21 cellular contexts compared by ENCODE assay signal in the genomic region with DNA sequence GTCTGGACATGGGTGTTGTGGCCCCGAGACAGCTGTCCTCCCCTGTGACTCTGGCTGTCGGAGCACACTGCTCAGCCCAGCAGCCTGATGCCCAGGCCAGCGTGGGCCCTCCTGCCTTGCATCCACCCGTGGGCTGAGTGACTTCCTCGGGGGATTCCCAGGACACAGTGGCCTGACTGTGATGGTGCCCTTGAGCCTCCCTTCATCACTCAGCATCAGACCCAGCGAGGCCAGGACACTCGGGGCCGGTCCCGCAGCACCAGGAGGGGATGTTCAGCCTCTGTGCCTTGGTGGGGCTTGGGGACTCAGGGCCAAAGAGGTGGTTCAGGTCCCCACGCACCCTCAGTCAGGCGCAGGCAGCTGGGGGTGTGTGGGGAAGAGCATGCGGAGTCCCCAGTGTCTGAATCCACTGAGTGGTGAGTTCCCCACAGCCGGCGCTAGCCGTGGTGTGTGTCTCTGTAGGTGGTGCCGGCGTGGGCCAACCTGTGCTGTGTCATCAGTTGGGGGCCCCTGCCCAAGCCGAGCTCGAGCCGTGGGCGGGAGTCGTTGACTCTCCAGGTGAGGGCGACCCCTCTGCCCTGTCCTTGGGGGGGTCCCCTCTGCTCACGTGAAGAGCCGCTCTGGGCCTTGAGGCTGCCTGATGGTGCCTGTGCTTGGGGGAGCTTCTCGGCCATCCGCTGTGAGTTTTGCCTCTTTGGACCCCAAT.
"Had no signal": no experiment of that assay in that cellular context is flagged by ENCODE, and none has a peak within 500 bp of the region (broad histone marks: within the 10 kb centered on the region; RNA-seq: fewer than 3 reads in every experiment).

No MANE protein-coding gene starts in this region.

- H3K36me3 Mint-ChIP-seq: activated naive CD4-positive, alpha-beta T cell treated with anti-CD3 and anti-CD28 coated beads, Interleukin-2, amount 10 ng/mL, durations not matched to agents 7 days and 5 days; immature natural killer cell; naive thymus-derived CD8-positive, alpha-beta T cell; WTC11 had no signal

- DNase-seq: activated CD4-positive, alpha-beta T cell treated with anti-CD3 and anti-CD28 coated beads for 36 hours; activated CD4-positive, alpha-beta T cell treated with anti-CD3 and anti-CD28 coated beads, Interleukin-2, amount 50 U/mL, for 48 hours; activated naive CD4-positive, alpha-beta T cell treated with anti-CD3 and anti-CD28 coated beads, Interleukin-2, amount 10 ng/mL, durations not matched to agents 7 days and 5 days; activated naive CD8-positive, alpha-beta T cell treated with anti-CD3 and anti-CD28 coated beads, Interleukin-2, amount 50 U/mL, for 24 hours; activated T-cell treated with anti-CD3 and anti-CD28 coated beads, Interleukin-2, amount 50 U/mL, for 24 hours; aorta; cortex of kidney; effector memory CD8-positive, alpha-beta T cell; esophagus squamous epithelium; immature natural killer cell; mesendoderm; naive thymus-derived CD8-positive, alpha-beta T cell; stimulated activated CD4-positive, alpha-beta T cell treated with anti-CD3 and anti-CD28 coated beads, Interleukin-1b, Interleukin-23, amount 100 ng/mL, for 48 hours; stimulated activated CD8-positive, alpha-beta memory T cell treated with anti-CD3 and anti-CD28 coated beads, Interleukin-4, amount 100 ng/mL, for 48 hours; trophoblast cell had no signal

- H3K27ac Mint-ChIP-seq: activated CD4-positive, alpha-beta T cell treated with anti-CD3 and anti-CD28 coated beads for 36 hours; activated naive CD4-positive, alpha-beta T cell treated with anti-CD3 and anti-CD28 coated beads, Interleukin-2, amount 10 ng/mL, durations not matched to agents 7 days and 5 days; activated naive CD8-positive, alpha-beta T cell treated with anti-CD3 and anti-CD28 coated beads, Interleukin-2, amount 50 U/mL, for 24 hours; activated T-cell treated with anti-CD3 and anti-CD28 coated beads, Interleukin-2, amount 50 U/mL, for 24 hours; activated T-helper 2 cell treated with anti-CD3 and anti-CD28 coated beads, Interferon-gamma antibody, Interleukin-2, Interleukin-4, amounts not matched to agents 10 μg/mL and 5 μg/mL and 100 μg/mL, durations not matched to agents 14 hours and 24 hours and 36 hours; effector memory CD8-positive, alpha-beta T cell; immature natural killer cell; naive thymus-derived CD8-positive, alpha-beta T cell; stimulated activated naive CD8-positive, alpha-beta T cell treated with anti-CD3 and anti-CD28 coated beads, Interleukin-15, Interleukin-2, amounts not matched to agents 100 ng/mL and 50 ng/mL, for 24 hours; T-helper 2 cell treated with Interferon-gamma antibody and Interleukin-4, amounts not matched to agents 5 μg/mL and 100 μg/mL, for 36 hours; WTC11 had no signal

- H3K4me3 ChIP-seq: esophagus squamous epithelium, suprapubic skin had no signal

- H3K4me1 Mint-ChIP-seq: activated CD4-positive, alpha-beta T cell treated with anti-CD3 and anti-CD28 coated beads for 36 hours; activated naive CD4-positive, alpha-beta T cell treated with anti-CD3 and anti-CD28 coated beads, Interleukin-2, amount 10 ng/mL, durations not matched to agents 7 days and 5 days; activated naive CD8-positive, alpha-beta T cell treated with anti-CD3 and anti-CD28 coated beads, Interleukin-2, amount 50 U/mL, for 24 hours; central memory CD8-positive, alpha-beta T cell; immature natural killer cell had no signal

- H3K4me3 Mint-ChIP-seq: activated CD4-positive, alpha-beta T cell treated with anti-CD3 and anti-CD28 coated beads for 36 hours; activated naive CD4-positive, alpha-beta T cell treated with anti-CD3 and anti-CD28 coated beads, Interleukin-2, amount 10 ng/mL, durations not matched to agents 7 days and 5 days; activated naive CD8-positive, alpha-beta T cell treated with anti-CD3 and anti-CD28 coated beads, Interleukin-2, amount 50 U/mL, for 24 hours; activated T-cell treated with anti-CD3 and anti-CD28 coated beads, Interleukin-2, amount 50 U/mL, for 24 hours; central memory CD8-positive, alpha-beta T cell; effector memory CD8-positive, alpha-beta T cell; immature natural killer cell; naive thymus-derived CD8-positive, alpha-beta T cell; stimulated activated naive CD8-positive, alpha-beta T cell treated with anti-CD3 and anti-CD28 coated beads, Interleukin-15, Interleukin-2, amounts not matched to agents 100 ng/mL and 50 ng/mL, for 24 hours; T-helper 2 cell treated with Interferon-gamma antibody and Interleukin-4, amounts not matched to agents 5 μg/mL and 100 μg/mL, for 36 hours; WTC11 had no signal

- ATAC-seq: activated CD4-positive, alpha-beta T cell treated with anti-CD3 and anti-CD28 coated beads for 36 hours; activated naive CD8-positive, alpha-beta T cell treated with anti-CD3 and anti-CD28 coated beads, Interleukin-2, amount 50 U/mL, for 24 hours; effector memory CD8-positive, alpha-beta T cell; naive thymus-derived CD8-positive, alpha-beta T cell; WTC11 had no signal

- H3K9me3 Mint-ChIP-seq: activated naive CD4-positive, alpha-beta T cell treated with anti-CD3 and anti-CD28 coated beads, Interleukin-2, amount 10 ng/mL, durations not matched to agents 7 days and 5 days; activated naive CD8-positive, alpha-beta T cell treated with anti-CD3 and anti-CD28 coated beads, Interleukin-2, amount 50 U/mL, for 24 hours; activated T-cell treated with anti-CD3 and anti-CD28 coated beads, Interleukin-2, amount 50 U/mL, for 24 hours; activated T-helper 2 cell treated with anti-CD3 and anti-CD28 coated beads, Interferon-gamma antibody, Interleukin-2, Interleukin-4, amounts not matched to agents 10 μg/mL and 5 μg/mL and 100 μg/mL, durations not matched to agents 14 hours and 24 hours and 36 hours; central memory CD8-positive, alpha-beta T cell; effector memory CD8-positive, alpha-beta T cell; immature natural killer cell; naive thymus-derived CD8-positive, alpha-beta T cell; stimulated activated naive CD8-positive, alpha-beta T cell treated with anti-CD3 and anti-CD28 coated beads, Interleukin-15, Interleukin-2, amounts not matched to agents 100 ng/mL and 50 ng/mL, for 24 hours; T-helper 2 cell treated with Interferon-gamma antibody and Interleukin-4, amounts not matched to agents 5 μg/mL and 100 μg/mL, for 36 hours; WTC11 had no signal

- H3K27me3 Mint-ChIP-seq: activated CD4-positive, alpha-beta T cell treated with anti-CD3 and anti-CD28 coated beads for 36 hours; activated naive CD4-positive, alpha-beta T cell treated with anti-CD3 and anti-CD28 coated beads, Interleukin-2, amount 10 ng/mL, durations not matched to agents 7 days and 5 days; activated T-cell treated with anti-CD3 and anti-CD28 coated beads, Interleukin-2, amount 50 U/mL, for 24 hours; stimulated activated naive CD8-positive, alpha-beta T cell treated with anti-CD3 and anti-CD28 coated beads, Interleukin-15, Interleukin-2, amounts not matched to agents 100 ng/mL and 50 ng/mL, for 24 hours had no signal

- H3K27ac ChIP-seq: esophagus squamous epithelium, suprapubic skin had no signal
